17 cellular contexts compared by ENCODE assay signal in genomic region chr4:76952071-76952470, GRCh38. TPM values are rescaled to one million over a fixed set of nuclear protein-coding genes. Genes with fewer than 3 reads are reported as not detected.
DNase-seq lines count a peak whose midpoint lies in the region; ATAC-seq and TF ChIP-seq lines count a peak whose summit lies in the region.
"Had no signal": no experiment of that assay in that cellular context is flagged by ENCODE, and none has a peak within 500 bp of the region (broad histone marks: within the 10 kb centered on the region; RNA-seq: fewer than 3 reads in every experiment).

No MANE protein-coding gene starts in this region.

- DNase-seq in CD4-positive, CD25-positive, alpha-beta regulatory T cell: no peak
- DNase-seq in Karpas-422: peak; percentile 24
- DNase-seq in dorsolateral prefrontal cortex: no peak
- no peak for DNase-seq in neural crest cell (ENCODE audit: low read depth, low spot score)
- no peak for DNase-seq in NCI-H69 (lab: John Stamatoyannopoulos, UW)
- no peak for DNase-seq in hypothalamus (lab: John Stamatoyannopoulos, UW)
- no peak for DNase-seq in kidney tubule cell (ENCODE audit: low spot score)
- DNase-seq: activated CD4-positive, alpha-beta T cell treated with anti-CD3 and anti-CD28 coated beads for 36 hours; cerebellar nuclear complex; foreskin keratinocyte; left colon; NCI-H1048; NCI-H524 treated with DMSO at 0.1 percent for 48 hours; stimulated activated CD4-positive, alpha-beta T cell treated with anti-CD3 and anti-CD28 coated beads, Interleukin-2, amount 100 ng/mL, for 48 hours; stimulated activated naive CD4-positive, alpha-beta T cell treated with Interleukin-2 at 50 U/mL for 16 hours had no signal

- no peak overlapping the region for H3K27ac Mint-ChIP-seq in CD4-positive, CD25-positive, alpha-beta regulatory T cell
- H3K27ac Mint-ChIP-seq in neural crest cell (ENCODE audit: unreplicated experiment): no peak overlapping the region
- H3K27ac Mint-ChIP-seq: activated CD4-positive, alpha-beta T cell treated with anti-CD3 and anti-CD28 coated beads for 36 hours had no signal

- H3K9ac ChIP-seq in Karpas-422 (ENCODE audit: low read length): no peak overlapping the region
- H3K9ac ChIP-seq: parathyroid adenoma had no signal

- H2AFZ ChIP-seq in Karpas-422 (ENCODE audit: low read length): no peak overlapping the region
- H2AFZ ChIP-seq: parathyroid adenoma had no signal

- H4K20me1 ChIP-seq in Karpas-422 (ENCODE audit: insufficient read depth, low read depth, low read length): 0 out of 2 replicates have a peak, but pooled peaks cover 3% of the 10 kb centered on the region

- peaks cover 9% of the 10 kb centered on the region for H3K27me3 Mint-ChIP-seq in CD4-positive, CD25-positive, alpha-beta regulatory T cell
- no peaks in the 10 kb centered on the region for H3K27me3 Mint-ChIP-seq in neural crest cell (ENCODE audit: low read depth)

- no peak overlapping the region for H3K4me2 ChIP-seq in Karpas-422 (ENCODE audit: low read depth, low read length, poor library complexity, severe bottlenecking)

- H3K36me3 Mint-ChIP-seq in CD4-positive, CD25-positive, alpha-beta regulatory T cell: no peaks in the 10 kb centered on the region
- peaks cover 8% of the 10 kb centered on the region for H3K36me3 Mint-ChIP-seq in neural crest cell (ENCODE audit: low read depth)

- H3K4me1 ChIP-seq in CD4-positive, CD25-positive, alpha-beta regulatory T cell (ENCODE audit: control insufficient read depth, insufficient read depth, low read length, poor library complexity, severe bottlenecking): peaks cover 24% of the 10 kb centered on the region
- peaks cover 20% of the 10 kb centered on the region for H3K4me1 ChIP-seq in Karpas-422 (ENCODE audit: low read length)
- H3K4me1 ChIP-seq: parathyroid adenoma had no signal

- peaks cover 0 to 4% (median 0%) of the 10 kb centered on the region in 7 donors for H3K9me3 Mint-ChIP-seq in CD4-positive, CD25-positive, alpha-beta regulatory T cell
- H3K9me3 Mint-ChIP-seq in neural crest cell: no peaks in the 10 kb centered on the region

- peaks cover 39% of the 10 kb centered on the region for H3K79me2 ChIP-seq in Karpas-422 (ENCODE audit: low read length)
- H3K79me2 ChIP-seq: parathyroid adenoma had no signal

- intact Hi-C loops in dorsolateral prefrontal cortex (cut with DNase I): loop anchor here in 1 of 2 donors (5.0 to 10.0 kb wide), 2 partner anchors 40 to 93 kb away; no protein-coding TSS in a partner anchor

- H3K9me3 ChIP-seq in CD4-positive, CD25-positive, alpha-beta regulatory T cell (ENCODE audit: control insufficient read depth in 2 of 2, low read length in 2 of 2): no peaks in the 10 kb centered on the region
- no peaks in the 10 kb centered on the region for H3K9me3 ChIP-seq in Karpas-422 (ENCODE audit: low read length)

- ATAC-seq in CD4-positive, CD25-positive, alpha-beta regulatory T cell (ENCODE audit: low read depth in 2 of 2): no peak
- no peak for ATAC-seq in GM19324 (IDR thresholded peaks at IDR 0.05; ENCODE audit: low FRiP score, unreplicated experiment)
- ATAC-seq: activated CD4-positive, alpha-beta T cell treated with anti-CD3 and anti-CD28 coated beads for 36 hours; foreskin keratinocyte; left colon had no signal

- no peaks in the 10 kb centered on the region for H3K27me3 ChIP-seq in CD4-positive, CD25-positive, alpha-beta regulatory T cell (ENCODE audit: control insufficient read depth, insufficient read depth, low read length)
- H3K27me3 ChIP-seq in Karpas-422 (ENCODE audit: low read length) (no peaks in the 10 kb centered on the region), dorsolateral prefrontal cortex (no peaks in the 10 kb centered on the region)
- H3K27me3 ChIP-seq: foreskin keratinocyte had no signal

- H3K4me1 Mint-ChIP-seq in CD4-positive, CD25-positive, alpha-beta regulatory T cell: peaks cover 6 to 32% (median 16%) of the 10 kb centered on the region in 4 donors
- peaks cover 74% of the 10 kb centered on the region for H3K4me1 Mint-ChIP-seq in neural crest cell

- no peaks in the 10 kb centered on the region for H3K36me3 ChIP-seq in CD4-positive, CD25-positive, alpha-beta regulatory T cell (ENCODE audit: control insufficient read depth, insufficient read depth, low read length)
- no peaks in the 10 kb centered on the region for H3K36me3 ChIP-seq in Karpas-422 (ENCODE audit: insufficient read depth, low read length)

- H3K4me3 ChIP-seq in CD4-positive, CD25-positive, alpha-beta regulatory T cell (ENCODE audit: low read depth, low read length): no peak overlapping the region
- peak overlapping the region; percentile 76; the same call in 1 of the 2 replicates for H3K4me3 ChIP-seq in Karpas-422 (ENCODE audit: low read length)
- H3K4me3 ChIP-seq in dorsolateral prefrontal cortex: peak overlapping the region in 50 of 59 donors; percentile 64 to 96 (median 86)

- H3K4me3 Mint-ChIP-seq in CD4-positive, CD25-positive, alpha-beta regulatory T cell: peak overlapping the region in 3 of 4 donors; percentile 56 to 81 (median 73)
- H3K4me3 Mint-ChIP-seq in neural crest cell: peak overlapping the region; percentile 90

- TF ChIP-seq CTCF in dorsolateral prefrontal cortex (IDR thresholded peaks at IDR 0.05 in 54 of 56, conservative IDR thresholded peaks at IDR 0.05 in 2 of 56; ENCODE audit: low read depth in 1 of 56, partially characterized antibody in 56 of 56) (no peak), neural crest cell (conservative IDR thresholded peaks at IDR 0.05) (no peak)

- no peak overlapping the region for H3K27ac ChIP-seq in CD4-positive, CD25-positive, alpha-beta regulatory T cell (ENCODE audit: insufficient read depth, low read length, poor library complexity, severe bottlenecking)
- H3K27ac ChIP-seq in Karpas-422 (ENCODE audit: low read length) (no peak overlapping the region), dorsolateral prefrontal cortex (peak overlapping the region in 7 of 59 donors; percentile 35 to 98 (median 94))
- H3K27ac ChIP-seq: foreskin keratinocyte, parathyroid adenoma had no signal

- no peaks in the 10 kb centered on the region for H3K9me2 ChIP-seq in Karpas-422 (replicated peaks; ENCODE audit: insufficient read depth, low read length)

RNA-seq across cellular contexts. Expression of gene SEPTIN11, which starts 2.5 kb away (rescaled TPM):
- 29.4 TPM for total RNA-seq in CD4-positive, CD25-positive, alpha-beta regulatory T cell
- polyA plus RNA-seq in CD4-positive, CD25-positive, alpha-beta regulatory T cell: 10 to 100 TPM; 17.1 to 29.7 (median 21.0) TPM
- 21.2 and 45.1 TPM in 2 replicates for total RNA-seq in Karpas-422 (2014; rRNA removed; shearing (Covaris generic); ENCODE audit: low replicate concordance)
- 100 to 1,000 TPM; 109 to 284 (median 200) TPM for total RNA-seq in dorsolateral prefrontal cortex
- 187 and 192 TPM in 2 replicates for total RNA-seq in neural crest cell

RNA-seq across cellular contexts. Expression of gene SOWAHB, which starts 54.1 kb away (rescaled TPM):
- total RNA-seq in CD4-positive, CD25-positive, alpha-beta regulatory T cell: not detected
- polyA plus RNA-seq in CD4-positive, CD25-positive, alpha-beta regulatory T cell: not detected
- not detected in 2 replicates for total RNA-seq in Karpas-422 (2014; rRNA removed; shearing (Covaris generic); ENCODE audit: low replicate concordance)
- total RNA-seq in dorsolateral prefrontal cortex: 10 to 100 TPM in 66 of 120 experiments, 1 to 10 TPM in 54; 3.1 to 18.0 (median 10.3) TPM
- total RNA-seq in neural crest cell: not detected in 2 replicates
- total RNA-seq: activated CD4-positive, alpha-beta T cell treated with anti-CD3 and anti-CD28 coated beads for 36 hours had no signal
- polyA plus RNA-seq: foreskin keratinocyte had no signal
